Comparison of ENCODE assay signal across 16 cellular contexts in the genomic region with DNA sequence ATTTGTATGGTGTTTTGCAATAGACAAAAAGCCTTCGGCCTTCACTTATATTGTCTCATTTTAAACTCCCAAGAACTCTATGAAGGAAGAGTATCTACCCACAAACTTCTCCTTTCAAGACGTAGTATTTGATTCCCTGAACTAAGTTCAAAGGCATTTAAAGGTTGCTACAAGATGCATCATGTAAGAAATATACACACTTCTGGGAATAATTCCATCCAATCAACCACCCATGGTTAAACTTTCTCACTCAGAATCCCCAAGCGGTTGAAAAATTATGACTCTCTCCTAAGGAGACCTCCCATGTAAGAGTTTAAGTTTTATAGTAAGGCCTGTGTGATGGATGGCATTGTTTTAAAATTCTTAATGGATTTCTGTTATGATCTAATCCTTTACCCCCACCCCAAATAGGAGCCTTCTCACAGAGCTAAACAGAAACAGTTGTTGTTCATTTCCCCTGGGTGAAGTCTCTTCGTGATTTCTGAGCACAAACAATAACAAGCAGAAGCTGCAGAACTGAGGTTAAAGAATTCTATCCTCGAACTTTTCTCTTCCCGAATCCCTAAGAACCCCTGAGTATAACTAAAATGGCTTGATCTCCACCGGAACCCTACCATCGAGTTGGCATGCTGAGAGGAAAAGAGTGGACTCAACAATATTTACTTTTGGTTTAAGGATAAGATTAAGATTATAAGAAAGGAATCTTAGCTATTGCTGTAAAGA.
DNase-seq lines count a peak whose midpoint lies in the region; ATAC-seq, FAIRE-seq and TF ChIP-seq lines count a peak whose summit lies in the region.
"Had no signal": no experiment of that assay in that cellular context is flagged by ENCODE, and none has a peak within 500 bp of the region (broad histone marks: within the 10 kb centered on the region; RNA-seq: fewer than 3 reads in every experiment).

No MANE protein-coding gene starts in this region.

- peak; percentile 54 for DNase-seq in HFFc6
- DNase-seq in natural killer cell treated with Interleukin-12 subunit alpha and Interleukin-12 subunit beta and Interleukin-15 and Interleukin-18, amount 100 ng/mL, for 72 hours (ENCODE audit: low spot score) = no peak
- DNase-seq in activated CD4-positive, alpha-beta T cell treated with anti-CD3 and anti-CD28 coated beads, Interleukin-2, amount 10 ng/mL, durations not matched to agents 24 days and 14 days = no peak
- DNase-seq in GDM1 (lab: John Stamatoyannopoulos, UW) = no peak
- no peak for DNase-seq in T-helper 2 cell
- DNase-seq in HuH-7 (ENCODE audit: low spot score) = no peak
- DNase-seq: activated CD4-positive, alpha-beta T cell treated with anti-CD3 and anti-CD28 coated beads for 48 hours; effector memory CD4-positive, alpha-beta T cell; NCI-H1930; spleen had no signal

- peak overlapping the region; percentile 92 for H3K27ac ChIP-seq in ACC112 (ENCODE audit: low read depth, low read length)
- H3K27ac ChIP-seq: RWPE1 had no signal

- H3K27ac Mint-ChIP-seq in HFFc6 = peak overlapping the region; percentile 92
- H3K27ac Mint-ChIP-seq in natural killer cell treated with Interleukin-12 subunit alpha and Interleukin-12 subunit beta and Interleukin-15 and Interleukin-18, amount 100 ng/mL, for 72 hours = peak overlapping the region; percentile 93 to 99
- no peak overlapping the region for H3K27ac Mint-ChIP-seq in activated CD4-positive, alpha-beta T cell treated with anti-CD3 and anti-CD28 coated beads, Interleukin-2, amount 10 ng/mL, durations not matched to agents 24 days and 14 days
- H3K27ac Mint-ChIP-seq: activated T-helper 1 cell treated with anti-CD3 and anti-CD28 coated beads, Interleukin-12 subunit alpha, Interleukin-12 subunit beta, Interleukin-2, Interleukin-4 antibody, amounts not matched to agents 30 ng/mL and 10 ng/mL and 1 ng/mL, durations not matched to agents 14 hours and 24 hours and 36 hours had no signal

- H3K27me3 ChIP-seq in ACC112 (ENCODE audit: insufficient read depth, low read length) = no peaks in the 10 kb centered on the region
- H3K27me3 ChIP-seq: spleen had no signal

- ATAC-seq in natural killer cell treated with Interleukin-12 subunit alpha and Interleukin-12 subunit beta and Interleukin-15 and Interleukin-18, amount 100 ng/mL, for 72 hours = no peak

- peaks cover 59% of the 10 kb centered on the region for H3K4me1 ChIP-seq in ACC112 (ENCODE audit: control insufficient read depth, insufficient read depth, low read length, unreplicated experiment)

- H2AFZ ChIP-seq in ACC112 (ENCODE audit: low read length, unreplicated experiment) = peak overlapping the region; percentile 61

- peak; percentile 89 for FAIRE-seq in endometrium (lab: Jason Lieb, UNC)
- FAIRE-seq: bronchial epithelial cell had no signal

- no peaks in the 10 kb centered on the region for H3K27me3 Mint-ChIP-seq in HFFc6 (ENCODE audit: insufficient read depth)
- no peaks in the 10 kb centered on the region for H3K27me3 Mint-ChIP-seq in natural killer cell treated with Interleukin-12 subunit alpha and Interleukin-12 subunit beta and Interleukin-15 and Interleukin-18, amount 100 ng/mL, for 72 hours
- H3K27me3 Mint-ChIP-seq in activated CD4-positive, alpha-beta T cell treated with anti-CD3 and anti-CD28 coated beads, Interleukin-2, amount 10 ng/mL, durations not matched to agents 24 days and 14 days = no peaks in the 10 kb centered on the region

- peak overlapping the region; percentile 21 for H3K4me3 ChIP-seq in ACC112 (ENCODE audit: low read depth, low read length)
- H3K4me3 ChIP-seq: spleen had no signal

- no peak for TF ChIP-seq CTCF in HFFc6 (IDR thresholded peaks at IDR 0.05)

- intact Hi-C loops in activated CD4-positive, alpha-beta T cell treated with anti-CD3 and anti-CD28 coated beads, Interleukin-2, amount 10 ng/mL, durations not matched to agents 24 days and 14 days (cut with micrococcal nuclease) = no loop called here

- peaks cover 28% of the 10 kb centered on the region for H3K36me3 Mint-ChIP-seq in HFFc6 (ENCODE audit: low read depth)
- H3K36me3 Mint-ChIP-seq in natural killer cell treated with Interleukin-12 subunit alpha and Interleukin-12 subunit beta and Interleukin-15 and Interleukin-18, amount 100 ng/mL, for 72 hours = peaks cover 52% of the 10 kb centered on the region
- H3K36me3 Mint-ChIP-seq in activated CD4-positive, alpha-beta T cell treated with anti-CD3 and anti-CD28 coated beads, Interleukin-2, amount 10 ng/mL, durations not matched to agents 24 days and 14 days (ENCODE audit: low read depth) = peaks cover 26% of the 10 kb centered on the region

- peak overlapping the region; percentile 66 for H3K4me3 Mint-ChIP-seq in HFFc6
- H3K4me3 Mint-ChIP-seq in natural killer cell treated with Interleukin-12 subunit alpha and Interleukin-12 subunit beta and Interleukin-15 and Interleukin-18, amount 100 ng/mL, for 72 hours = peak overlapping the region; percentile 23
- no peak overlapping the region for H3K4me3 Mint-ChIP-seq in activated CD4-positive, alpha-beta T cell treated with anti-CD3 and anti-CD28 coated beads, Interleukin-2, amount 10 ng/mL, durations not matched to agents 24 days and 14 days
- H3K4me3 Mint-ChIP-seq: activated T-helper 1 cell treated with anti-CD3 and anti-CD28 coated beads, Interleukin-12 subunit alpha, Interleukin-12 subunit beta, Interleukin-2, Interleukin-4 antibody, amounts not matched to agents 30 ng/mL and 10 ng/mL and 1 ng/mL, durations not matched to agents 14 hours and 24 hours and 36 hours; neural crest cell had no signal

- no peaks in the 10 kb centered on the region for H3K79me2 ChIP-seq in ACC112 (ENCODE audit: control insufficient read depth, insufficient read depth, low read length, unreplicated experiment)

- no peaks in the 10 kb centered on the region for H3K9me3 Mint-ChIP-seq in HFFc6
- no peaks in the 10 kb centered on the region for H3K9me3 Mint-ChIP-seq in natural killer cell treated with Interleukin-12 subunit alpha and Interleukin-12 subunit beta and Interleukin-15 and Interleukin-18, amount 100 ng/mL, for 72 hours
- H3K9me3 Mint-ChIP-seq in activated CD4-positive, alpha-beta T cell treated with anti-CD3 and anti-CD28 coated beads, Interleukin-2, amount 10 ng/mL, durations not matched to agents 24 days and 14 days = peaks cover 9% of the 10 kb centered on the region
- H3K9me3 Mint-ChIP-seq: activated T-helper 1 cell treated with anti-CD3 and anti-CD28 coated beads, Interleukin-12 subunit alpha, Interleukin-12 subunit beta, Interleukin-2, Interleukin-4 antibody, amounts not matched to agents 30 ng/mL and 10 ng/mL and 1 ng/mL, durations not matched to agents 14 hours and 24 hours and 36 hours; neural crest cell had no signal

- H3K4me1 Mint-ChIP-seq in HFFc6 (ENCODE audit: low read depth) = peaks cover 62% of the 10 kb centered on the region
- peaks cover 70 to 75% of the 10 kb centered on the region in 2 donors for H3K4me1 Mint-ChIP-seq in natural killer cell treated with Interleukin-12 subunit alpha and Interleukin-12 subunit beta and Interleukin-15 and Interleukin-18, amount 100 ng/mL, for 72 hours (ENCODE audit: low read depth in 2 of 2)
- peaks cover 30% of the 10 kb centered on the region for H3K4me1 Mint-ChIP-seq in activated CD4-positive, alpha-beta T cell treated with anti-CD3 and anti-CD28 coated beads, Interleukin-2, amount 10 ng/mL, durations not matched to agents 24 days and 14 days

- no peaks in the 10 kb centered on the region for H3K36me3 ChIP-seq in ACC112 (ENCODE audit: insufficient read depth, low read length)
